15 cellular contexts compared by ENCODE assay signal in the genomic region with DNA sequence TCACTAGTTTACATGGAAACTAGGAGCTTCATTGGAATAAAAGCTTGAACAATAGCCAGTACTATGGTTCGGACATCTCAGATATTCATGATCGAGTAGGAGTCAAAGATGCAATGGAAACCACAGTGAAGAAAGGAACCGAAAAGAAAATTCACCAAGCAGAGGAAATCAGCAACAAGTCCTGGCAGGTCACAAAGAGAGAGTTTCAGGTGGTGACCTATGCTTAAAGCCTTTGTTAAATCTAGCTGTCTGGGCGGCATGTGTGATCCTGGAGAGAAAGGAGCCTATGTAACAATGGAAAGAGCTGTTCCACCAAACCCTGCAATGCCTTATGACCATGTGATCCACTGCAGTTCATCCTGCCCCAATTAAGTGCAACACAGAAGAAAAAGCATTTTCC.
DNase-seq lines count a peak whose midpoint lies in the region; ATAC-seq and TF ChIP-seq lines count a peak whose summit lies in the region.
"Had no signal": no experiment of that assay in that cellular context is flagged by ENCODE, and none has a peak within 500 bp of the region (broad histone marks: within the 10 kb centered on the region; RNA-seq: fewer than 3 reads in every experiment).

No MANE protein-coding gene starts in this region.

- no peak overlapping the region for H3K4me2 ChIP-seq in GM23248 (ENCODE audit: unreplicated experiment)
- no peak overlapping the region for H3K4me2 ChIP-seq in neural progenitor cell

- no peaks in the 10 kb centered on the region for H3K36me3 Mint-ChIP-seq in activated B cell treated with CpG ODN at 0.5 μM for 24 hours (ENCODE audit: low read depth)
- no peaks in the 10 kb centered on the region for H3K36me3 Mint-ChIP-seq in neural progenitor cell
- H3K36me3 Mint-ChIP-seq: CD4-positive, CD25-positive, alpha-beta regulatory T cell had no signal

- H3K4me3 Mint-ChIP-seq in activated B cell treated with CpG ODN at 0.5 μM for 24 hours (peak overlapping the region; percentile 62), neural progenitor cell (no peak overlapping the region)
- H3K4me3 Mint-ChIP-seq: CD4-positive, CD25-positive, alpha-beta regulatory T cell had no signal

- H3K36me3 ChIP-seq in GM23248 (ENCODE audit: low read depth), result no peaks in the 10 kb centered on the region
- no peaks in the 10 kb centered on the region for H3K36me3 ChIP-seq in left lung
- H3K36me3 ChIP-seq in neural progenitor cell, result no peaks in the 10 kb centered on the region
- H3K36me3 ChIP-seq: neutrophil had no signal

- H3K9ac ChIP-seq in GM23248 (no peak overlapping the region), neural progenitor cell (no peak overlapping the region)

- H3K9me3 Mint-ChIP-seq in activated B cell treated with CpG ODN at 0.5 μM for 24 hours (no peaks in the 10 kb centered on the region), neural progenitor cell (no peaks in the 10 kb centered on the region)
- H3K9me3 Mint-ChIP-seq: CD4-positive, CD25-positive, alpha-beta regulatory T cell had no signal

- in situ Hi-C loops in GM23248 (cut with MboI), result no loop called here

- 94% methylated on average over 4 of the region's 4 CpGs for WGBS in GM23248 (ENCODE audit: low coverage in 1 of 2, low lambda C conversion rate in 2 of 2, missing lambda C conversion rate in 2 of 2), 2 experiments

- H3K79me2 ChIP-seq in GM23248 (ENCODE audit: insufficient read depth), result no peaks in the 10 kb centered on the region
- H3K79me2 ChIP-seq in neural progenitor cell (ENCODE audit: low read depth), result no peaks in the 10 kb centered on the region

- no peaks in the 10 kb centered on the region for H3K27me3 Mint-ChIP-seq in activated B cell treated with CpG ODN at 0.5 μM for 24 hours
- H3K27me3 Mint-ChIP-seq in neural progenitor cell (ENCODE audit: insufficient read depth, low read depth), result no peaks in the 10 kb centered on the region
- H3K27me3 Mint-ChIP-seq: CD4-positive, CD25-positive, alpha-beta regulatory T cell had no signal

- intact Hi-C loops in activated B cell treated with CpG ODN at 0.5 μM for 24 hours (cut with micrococcal nuclease) (loop anchor here (1.0 to 5.0 kb wide), 4 partner anchors 10 to 464 kb away; a partner anchor contains a TSS), left ventricle myocardium superior (cut with micrococcal nuclease) (no loop called here), left lung (cut with DNase I) (no loop called here)

- peaks cover 7% of the 10 kb centered on the region; the same call in 1 of the 2 replicates for H3K4me1 ChIP-seq in GM23248 (ENCODE audit: insufficient read depth)
- H3K4me1 ChIP-seq in left lung, result no peaks in the 10 kb centered on the region
- H3K4me1 ChIP-seq in neural progenitor cell, result no peaks in the 10 kb centered on the region

- H3K27ac ChIP-seq in GM23248 (no peak overlapping the region), left lung (no peak overlapping the region), neural progenitor cell (no peak overlapping the region)
- H3K27ac ChIP-seq: neutrophil, VCaP had no signal

- H3K4me3 ChIP-seq in GM23248, result no peak overlapping the region
- H3K4me3 ChIP-seq in left lung, result no peak overlapping the region
- no peak overlapping the region for H3K4me3 ChIP-seq in neural progenitor cell

- no peak overlapping the region for H2AFZ ChIP-seq in GM23248
- no peak overlapping the region for H2AFZ ChIP-seq in neural progenitor cell (replicated peaks)

- POLR2A ChIA-PET in activated B cell treated with CpG ODN at 0.5 μM for 24 hours (lab: Charles Lee), result interaction anchor here (2.2 kb wide), 1 partner anchor 10 kb away, joined by 11 read pairs; no protein-coding TSS in a partner anchor

- H3K4me1 Mint-ChIP-seq in activated B cell treated with CpG ODN at 0.5 μM for 24 hours, result peaks cover 74% of the 10 kb centered on the region
- peaks cover 6% of the 10 kb centered on the region for H3K4me1 Mint-ChIP-seq in neural progenitor cell
- H3K4me1 Mint-ChIP-seq: CD4-positive, CD25-positive, alpha-beta regulatory T cell had no signal

- H3K9me3 ChIP-seq in GM23248 (ENCODE audit: low read depth), result no peaks in the 10 kb centered on the region
- no peaks in the 10 kb centered on the region for H3K9me3 ChIP-seq in left lung
- no peaks in the 10 kb centered on the region for H3K9me3 ChIP-seq in neural progenitor cell (ENCODE audit: low read depth)
- H3K9me3 ChIP-seq: neutrophil had no signal

- DNase-seq in activated B cell treated with CpG ODN at 0.5 μM for 24 hours (no peak), left ventricle myocardium superior (no peak), GM23248 (no peak), left lung (no peak), neural progenitor cell (ENCODE audit: low spot score) (no peak)
- DNase-seq: amygdala; CD4-positive, CD25-positive, alpha-beta regulatory T cell; left colon; NCI-H446; Right ventricle myocardium superior had no signal

- ATAC-seq in GM18520 (IDR thresholded peaks at IDR 0.05; ENCODE audit: unreplicated experiment) (peak; percentile 46), GM21515 (IDR thresholded peaks at IDR 0.05; ENCODE audit: unreplicated experiment) (peak; percentile 46), HG03066 (IDR thresholded peaks at IDR 0.05; ENCODE audit: low read depth, unreplicated experiment) (peak; percentile 61), activated B cell treated with CpG ODN at 0.5 μM for 24 hours (ENCODE audit: low read depth) (no peak), left ventricle myocardium superior (no peak), left lung (no peak)
- ATAC-seq: left colon had no signal

- H4K20me1 ChIP-seq in GM23248 (ENCODE audit: insufficient read depth) (no peaks in the 10 kb centered on the region), neural progenitor cell (ENCODE audit: low read depth) (no peaks in the 10 kb centered on the region)

- CTCF ChIA-PET in activated B cell treated with CpG ODN at 0.5 μM for 24 hours (lab: Charles Lee), result interaction anchor here (1.0 kb wide), 1 partner anchor 54 kb away, joined by 4 read pairs; no protein-coding TSS in a partner anchor

- TF ChIP-seq CTCF in activated B cell treated with CpG ODN at 0.5 μM for 24 hours (IDR thresholded peaks at IDR 0.05) (no peak), left lung (IDR thresholded peaks at IDR 0.05) (no peak), neural progenitor cell (IDR thresholded peaks at IDR 0.05) (no peak)

- no peaks in the 10 kb centered on the region for H3K9me2 ChIP-seq in GM23248 (ENCODE audit: insufficient read depth)

- H3K27me3 ChIP-seq in GM23248 (replicated peaks; ENCODE audit: insufficient read depth) (no peaks in the 10 kb centered on the region), left lung (no peaks in the 10 kb centered on the region), neural progenitor cell (no peaks in the 10 kb centered on the region)
- H3K27me3 ChIP-seq: neutrophil had no signal

- H3K27ac Mint-ChIP-seq in activated B cell treated with CpG ODN at 0.5 μM for 24 hours (peak overlapping the region; percentile 93), neural progenitor cell (no peak overlapping the region)

- H3F3A ChIP-seq in GM23248 (ENCODE audit: insufficient read depth) (peaks cover 9% of the 10 kb centered on the region; the same call in 1 of the 2 replicates), neural progenitor cell (ENCODE audit: low read depth) (no peaks in the 10 kb centered on the region)

Comparison
In these comparisons a context has a peak if more than half of its experiments do, and no peak if none do; other contexts are left out.
1. ATAC-seq: peak in GM18520 (single experiment), GM21515 (single experiment) and HG03066 (single experiment); none in activated B cell treated with CpG ODN at 0.5 μM for 24 hours (single experiment), left ventricle myocardium superior (single experiment) and left lung (single experiment).